ENCODE assay signal across 8 cellular contexts in genomic region chr4:7649741-7650531, GRCh38.
DNase-seq lines count a peak whose midpoint lies in the region; ATAC-seq and TF ChIP-seq lines count a peak whose summit lies in the region.

No MANE protein-coding gene starts in this region.

- H3K27ac ChIP-seq in RWPE2 (ENCODE audit: poor library complexity, severe bottlenecking) = peak overlapping the region; percentile 96
- H3K27ac ChIP-seq in lung (ENCODE audit: low read depth in 1 of 2, low read length in 1 of 2) = peak overlapping the region in 1 of 2 donors; percentile 15
- H3K27ac ChIP-seq in transverse colon = peak overlapping the region in 2 of 4 donors; percentile 12 to 25

- peaks cover 49% of the 10 kb centered on the region for H3K4me1 ChIP-seq in RWPE2 (ENCODE audit: insufficient read depth, poor library complexity, severe bottlenecking)
- peaks cover 0 to 4% of the 10 kb centered on the region in 2 donors for H3K4me1 ChIP-seq in lung (ENCODE audit: control insufficient read depth in 2 of 2, insufficient read depth in 2 of 2, low read length in 2 of 2)
- peaks cover 0 to 2% (median 0%) of the 10 kb centered on the region in 4 donors for H3K4me1 ChIP-seq in transverse colon

- intact Hi-C loops in transverse colon (cut with DNase I; ENCODE audit: low total_unique reads) = no loop called here

- TF ChIP-seq CTCF in RWPE2 (IDR thresholded peaks at IDR 0.05; ENCODE audit: poor library complexity, severe bottlenecking) (no peak), lung (IDR thresholded peaks at IDR 0.05; ENCODE audit: control extremely low read depth, extremely low read depth) (no peak), transverse colon (IDR thresholded peaks at IDR 0.05) (no peak), GM10266 (IDR thresholded peaks at IDR 0.05; ENCODE audit: control insufficient read depth, insufficient read depth, low read depth, missing control alignments) (no peak), GM13976 (IDR thresholded peaks at IDR 0.05; ENCODE audit: borderline replicate concordance, control extremely low read depth, extremely low read depth, insufficient read depth, missing control alignments) (no peak)

- DNase-seq in Caki2 (ENCODE audit: low read depth) = peak; percentile 36
- peak; percentile 90 for DNase-seq in RWPE2 (ENCODE audit: low spot score)
- peak; percentile 26 for DNase-seq in activated gamma-delta T cell treated with anti-CD3 and anti-CD28 coated beads, Interleukin-2, amount 50 U/mL, for 16 hours (ENCODE audit: low read depth)
- no peak for DNase-seq in lung (ENCODE audit: low spot score)
- DNase-seq in transverse colon = peak; percentile 24
- DNase-seq in GM10266 (ENCODE audit: extremely low spot score) = no peak
- DNase-seq in GM13976 (ENCODE audit: low spot score) = no peak
- DNase-seq in NCI-H524 treated with DMSO at 0.1 percent for 48 hours (lab: John Stamatoyannopoulos, UW) = no peak

- TF ChIP-seq EP300 in transverse colon (IDR thresholded peaks at IDR 0.05; ENCODE audit: low read depth) = no peak

- ATAC-seq in RWPE2 (ENCODE audit: low read depth) = peak; percentile 76
- ATAC-seq in lung (ENCODE audit: insufficient read depth, low FRiP score) = peak; percentile 17

- H3K9me3 ChIP-seq in RWPE2 (ENCODE audit: severe bottlenecking) = no peaks in the 10 kb centered on the region
- peaks cover 0 to 2% of the 10 kb centered on the region in 2 donors for H3K9me3 ChIP-seq in lung (ENCODE audit: control insufficient read depth in 2 of 2, insufficient read depth in 1 of 2, low read length in 1 of 2)
- H3K9me3 ChIP-seq in transverse colon = no peaks in the 10 kb centered on the region

- WGBS in lung, 2 donors = 36 to 57% methylated on average over 32 of the region's 32 CpGs
- 58% methylated on average over 32 of the region's 32 CpGs; no CpG with 5 or more reads in 1 of the 2 donors for WGBS in transverse colon (ENCODE audit: low coverage in 1 of 2), 2 donors

- H3K4me3 ChIP-seq in RWPE2 (ENCODE audit: severe bottlenecking) = no peak overlapping the region
- H3K4me3 ChIP-seq in lung = no peak overlapping the region
- H3K4me3 ChIP-seq in transverse colon = no peak overlapping the region

- H3K27me3 ChIP-seq in RWPE2 (ENCODE audit: insufficient read depth, poor library complexity, severe bottlenecking) = no peaks in the 10 kb centered on the region
- no peaks in the 10 kb centered on the region for H3K27me3 ChIP-seq in lung (ENCODE audit: control insufficient read depth, insufficient read depth)
- H3K27me3 ChIP-seq in transverse colon = no peaks in the 10 kb centered on the region

- no peak for TF ChIP-seq POLR2A in transverse colon (IDR thresholded peaks at IDR 0.05)

- H3K36me3 ChIP-seq in RWPE2 (ENCODE audit: low read depth) (no peaks in the 10 kb centered on the region), lung (ENCODE audit: control insufficient read depth in 2 of 2, insufficient read depth in 2 of 2, low read length in 2 of 2) (no peaks in the 10 kb centered on the region), transverse colon (no peaks in the 10 kb centered on the region)

- in situ Hi-C loops in Caki2 (cut with HindIII; ENCODE audit: low pct_unique_long_range_greater_than_20kb, low sequenced_read_pairs) (no loop called here), transverse colon (cut with MboI; ENCODE audit: low pct_ligation_motif_present in 1 of 4, low pct_unique_long_range_greater_than_20kb in 1 of 4, low sequenced_read_pairs in 3 of 4) (no loop called here), GM13976 (cut with MboI; ENCODE audit: low sequenced_read_pairs, unreplicated experiment) (no loop called here)

Comparison
In these comparisons a context has a peak if more than half of its experiments do, and no peak if none do; other contexts are left out.
1. DNase-seq: peak in Caki2 (single experiment), RWPE2 (single experiment), activated gamma-delta T cell treated with anti-CD3 and anti-CD28 coated beads, Interleukin-2, amount 50 U/mL, for 16 hours (single experiment) and transverse colon (single experiment); none in lung (single experiment), GM10266 (single experiment), GM13976 (single experiment) and NCI-H524 treated with DMSO at 0.1 percent for 48 hours (single experiment).